Comparison of ENCODE assay signal across 32 cellular contexts in the genomic region with DNA sequence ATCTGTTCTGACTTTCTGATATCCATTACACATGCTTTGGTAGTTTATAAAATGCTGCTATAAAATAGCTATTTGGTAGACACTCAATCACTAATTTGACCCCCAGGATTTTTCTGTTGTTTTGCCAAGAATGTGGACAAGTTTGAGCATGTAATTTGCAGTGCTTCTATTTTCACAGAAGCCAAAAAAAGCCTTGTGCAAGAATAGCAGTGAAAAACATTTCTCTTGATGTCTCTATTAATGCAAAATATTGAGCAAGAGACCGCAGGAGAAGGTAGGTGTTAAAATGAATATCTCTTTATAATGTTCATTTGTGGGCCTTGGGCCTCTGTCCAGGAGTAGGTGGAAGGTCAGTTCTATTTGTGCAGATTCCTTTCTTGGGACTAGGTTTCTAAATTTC. TPM values are rescaled to one million over a fixed set of nuclear protein-coding genes. Genes with fewer than 3 reads are reported as not detected.
DNase-seq lines count a peak whose midpoint lies in the region; TF ChIP-seq lines count a peak whose summit lies in the region.
"Had no signal": no experiment of that assay in that cellular context is flagged by ENCODE, and none has a peak within 500 bp of the region (broad histone marks: within the 10 kb centered on the region; RNA-seq: fewer than 3 reads in every experiment).

No MANE protein-coding gene starts in this region.

- TF ChIP-seq CTCF in RWPE1 (conservative IDR thresholded peaks at IDR 0.05; ENCODE audit: low read depth) (no peak), mammary epithelial cell (conservative IDR thresholded peaks at IDR 0.05 in 1 of 2, IDR thresholded peaks at IDR 0.05 in 1 of 2; ENCODE audit: extremely low read depth in 1 of 2, insufficient read depth in 1 of 2, low read depth in 1 of 2, low read length in 2 of 2) (no peak), smooth muscle cell (IDR thresholded peaks at IDR 0.05; ENCODE audit: borderline replicate concordance, insufficient read depth, poor library complexity, severe bottlenecking) (no peak), Calu3 (IDR thresholded peaks at IDR 0.05; ENCODE audit: unreplicated experiment) (no peak)

- H3K4me1 Mint-ChIP-seq in Calu3 (ENCODE audit: low read depth, unreplicated experiment), result peaks cover 8% of the 10 kb centered on the region
- peaks cover 10% of the 10 kb centered on the region for H3K4me1 Mint-ChIP-seq in activated CD4-positive, alpha-beta T cell treated with anti-CD3 and anti-CD28 coated beads, Interleukin-2, amount 10 ng/mL, durations not matched to agents 24 days and 14 days
- H3K4me1 Mint-ChIP-seq: activated B cell treated with CpG ODN at 0.5 μM for 24 hours had no signal

- H4K20me1 ChIP-seq in mammary epithelial cell (ENCODE audit: insufficient read depth, low read length) (no peaks in the 10 kb centered on the region), smooth muscle cell (ENCODE audit: low read depth) (no peaks in the 10 kb centered on the region)

- no TSS peak for BruUV-seq in mammary epithelial cell (replicated peaks; lab: Mats Ljungman, UMichigan)
- no TSS peak for BruUV-seq in Calu3 (replicated peaks; lab: Mats Ljungman, UMichigan)

- H3K27ac ChIP-seq in RWPE1 (peak overlapping the region; percentile 89), mammary epithelial cell (ENCODE audit: insufficient read depth, low read depth, low read length) (no peak overlapping the region), smooth muscle cell (ENCODE audit: low read depth) (peak overlapping the region; percentile 66)
- H3K27ac ChIP-seq: ascending aorta, C4-2B, esophagus muscularis mucosa, parathyroid adenoma, spleen, tibial nerve had no signal

- no peak overlapping the region for H3K9ac ChIP-seq in mammary epithelial cell (ENCODE audit: insufficient read depth, low read length)
- H3K9ac ChIP-seq in smooth muscle cell (ENCODE audit: low read depth), result no peak overlapping the region
- H3K9ac ChIP-seq: parathyroid adenoma had no signal

- H3K27me3 ChIP-seq in mammary epithelial cell (ENCODE audit: insufficient read depth, low read length), result no peaks in the 10 kb centered on the region
- H3K27me3 ChIP-seq in smooth muscle cell (ENCODE audit: low read depth), result no peaks in the 10 kb centered on the region
- H3K27me3 ChIP-seq: ascending aorta, esophagus muscularis mucosa, right atrium auricular region, spleen, tibial nerve had no signal

- no peaks in the 10 kb centered on the region for H3K9me3 Mint-ChIP-seq in Calu3 (ENCODE audit: low read depth, unreplicated experiment)
- H3K9me3 Mint-ChIP-seq in activated CD4-positive, alpha-beta T cell treated with anti-CD3 and anti-CD28 coated beads, Interleukin-2, amount 10 ng/mL, durations not matched to agents 24 days and 14 days, result no peaks in the 10 kb centered on the region
- H3K9me3 Mint-ChIP-seq: activated B cell treated with CpG ODN at 0.5 μM for 24 hours; activated naive CD8-positive, alpha-beta T cell treated with anti-CD3 and anti-CD28 coated beads for 36 hours; activated T-cell treated with anti-CD3 and anti-CD28 coated beads, Interleukin-2, amount 50 U/mL, for 24 hours; dendritic cell treated with granulocyte-macrophage colony-stimulating factor and Interleukin-4, amounts not matched to agents 40 ng/mL and 50 ng/mL, for 4 days; neural crest cell; stimulated activated naive CD8-positive, alpha-beta T cell treated with anti-CD3 and anti-CD28 coated beads, Interleukin-15, Interleukin-2, amounts not matched to agents 100 ng/mL and 50 ng/mL, for 24 hours had no signal

- H2AFZ ChIP-seq in mammary epithelial cell (ENCODE audit: low read depth, low read length) (no peak overlapping the region), smooth muscle cell (ENCODE audit: low read depth) (peak overlapping the region; percentile 49)
- H2AFZ ChIP-seq: parathyroid adenoma had no signal

- H3K4me2 ChIP-seq in mammary epithelial cell (ENCODE audit: insufficient read depth, low read depth, low read length) (no peak overlapping the region), smooth muscle cell (no peak overlapping the region)

- in situ Hi-C loops in mammary epithelial cell (cut with MboI; ENCODE audit: low sequenced_read_pairs in 2 of 2), result no loop called here

- H3K4me1 ChIP-seq in mammary epithelial cell (ENCODE audit: insufficient read depth, low read length) (peaks cover 37% of the 10 kb centered on the region), smooth muscle cell (ENCODE audit: low read depth) (no peaks in the 10 kb centered on the region)
- H3K4me1 ChIP-seq: parathyroid adenoma had no signal

- H3K36me3 ChIP-seq in mammary epithelial cell (ENCODE audit: insufficient read depth, low read length), result no peaks in the 10 kb centered on the region
- H3K36me3 ChIP-seq in smooth muscle cell (ENCODE audit: low read depth), result no peaks in the 10 kb centered on the region
- H3K36me3 ChIP-seq: ascending aorta, esophagus muscularis mucosa, right atrium auricular region, spleen, tibial nerve had no signal

- H3K4me3 ChIP-seq in mammary epithelial cell (replicated peaks in 1 of 3; ENCODE audit: insufficient read depth in 1 of 3, low read depth in 2 of 3, low read length in 3 of 3), result no peak overlapping the region
- H3K4me3 ChIP-seq in smooth muscle cell, result no peak overlapping the region
- H3K4me3 ChIP-seq: ascending aorta, esophagus muscularis mucosa, right atrium auricular region, spleen, tibial nerve had no signal

- H3K27ac Mint-ChIP-seq in Calu3 (ENCODE audit: unreplicated experiment), result no peak overlapping the region
- no peak overlapping the region for H3K27ac Mint-ChIP-seq in activated CD4-positive, alpha-beta T cell treated with anti-CD3 and anti-CD28 coated beads, Interleukin-2, amount 10 ng/mL, durations not matched to agents 24 days and 14 days
- H3K27ac Mint-ChIP-seq: activated B cell treated with CpG ODN at 0.5 μM for 24 hours; activated naive CD8-positive, alpha-beta T cell treated with anti-CD3 and anti-CD28 coated beads for 36 hours; activated T-cell treated with anti-CD3 and anti-CD28 coated beads, Interleukin-2, amount 50 U/mL, for 24 hours; dendritic cell treated with granulocyte-macrophage colony-stimulating factor and Interleukin-4, amounts not matched to agents 40 ng/mL and 50 ng/mL, for 4 days; stimulated activated naive CD8-positive, alpha-beta T cell treated with anti-CD3 and anti-CD28 coated beads, Interleukin-15, Interleukin-2, amounts not matched to agents 100 ng/mL and 50 ng/mL, for 24 hours had no signal

- 14% methylated on average over 1 of the region's 1 CpG for WGBS in mammary epithelial cell (ENCODE audit: low coverage, missing lambda C conversion rate)
- 82% methylated on average over 1 of the region's 1 CpG for WGBS in smooth muscle cell (ENCODE audit: low lambda C conversion rate)

- H3K36me3 Mint-ChIP-seq in Calu3 (ENCODE audit: insufficient read depth, unreplicated experiment), result no peaks in the 10 kb centered on the region
- H3K36me3 Mint-ChIP-seq in activated CD4-positive, alpha-beta T cell treated with anti-CD3 and anti-CD28 coated beads, Interleukin-2, amount 10 ng/mL, durations not matched to agents 24 days and 14 days (ENCODE audit: low read depth), result peaks cover 2% of the 10 kb centered on the region

- H3K27me3 Mint-ChIP-seq in Calu3 (ENCODE audit: unreplicated experiment), result no peaks in the 10 kb centered on the region
- H3K27me3 Mint-ChIP-seq in activated CD4-positive, alpha-beta T cell treated with anti-CD3 and anti-CD28 coated beads, Interleukin-2, amount 10 ng/mL, durations not matched to agents 24 days and 14 days, result peaks cover 12% of the 10 kb centered on the region
- H3K27me3 Mint-ChIP-seq: activated naive CD8-positive, alpha-beta T cell treated with anti-CD3 and anti-CD28 coated beads for 36 hours; activated T-cell treated with anti-CD3 and anti-CD28 coated beads, Interleukin-2, amount 50 U/mL, for 24 hours; dendritic cell treated with granulocyte-macrophage colony-stimulating factor and Interleukin-4, amounts not matched to agents 40 ng/mL and 50 ng/mL, for 4 days; stimulated activated naive CD8-positive, alpha-beta T cell treated with anti-CD3 and anti-CD28 coated beads, Interleukin-15, Interleukin-2, amounts not matched to agents 100 ng/mL and 50 ng/mL, for 24 hours had no signal

- no peaks in the 10 kb centered on the region for H3F3A ChIP-seq in smooth muscle cell (ENCODE audit: low read depth)

- CTCF ChIA-PET in RWPE1 (lab: Yijun Ruan, JAX) (interaction anchor here (0.5 kb wide), 1 partner anchor 87 kb away, joined by 3 read pairs; no protein-coding TSS in a partner anchor), mammary epithelial cell (lab: Charles Lee; ENCODE audit: low non-redundant PET) (no interaction called here), Calu3 (lab: Charles Lee) (no interaction called here)

- intact Hi-C loops in mammary epithelial cell (cut with micrococcal nuclease) (no loop called here), Calu3 (cut with micrococcal nuclease; ENCODE audit: unreplicated experiment) (no loop called here)
- intact Hi-C loops in activated CD4-positive, alpha-beta T cell treated with anti-CD3 and anti-CD28 coated beads, Interleukin-2, amount 10 ng/mL, durations not matched to agents 24 days and 14 days (cut with micrococcal nuclease), result no loop called here

- H3K9me3 ChIP-seq in mammary epithelial cell (replicated peaks; ENCODE audit: insufficient read depth, low read length) (no peaks in the 10 kb centered on the region), smooth muscle cell (replicated peaks; ENCODE audit: low read depth) (no peaks in the 10 kb centered on the region)
- H3K9me3 ChIP-seq: ascending aorta, esophagus muscularis mucosa, right atrium auricular region, spleen, tibial nerve had no signal

- POLR2A ChIA-PET in RWPE1 (lab: Yijun Ruan, JAX; ENCODE audit: low non-redundant PET), result no interaction called here

- DNase-seq in RWPE1 (ENCODE audit: low spot score), result peak; percentile 18
- peak; percentile 49 for DNase-seq in mammary epithelial cell
- DNase-seq in fibroblast of peridontal ligament (ENCODE audit: extremely low read depth), result peak; percentile 49
- no peak for DNase-seq in smooth muscle cell (lab: John Stamatoyannopoulos, UW; ENCODE audit: unreplicated experiment)
- no peak for DNase-seq in activated gamma-delta T cell (lab: John Stamatoyannopoulos, UW)
- no peak for DNase-seq in Calu3
- DNase-seq in activated CD4-positive, alpha-beta T cell treated with anti-CD3 and anti-CD28 coated beads, Interleukin-2, amount 10 ng/mL, durations not matched to agents 24 days and 14 days, result no peak
- DNase-seq: activated B cell treated with CpG ODN at 0.5 μM for 24 hours; activated effector memory CD4-positive, alpha-beta T cell treated with anti-CD3 and anti-CD28 coated beads, Interleukin-2, amount 50 U/mL, for 16 hours; activated naive CD8-positive, alpha-beta T cell treated with anti-CD3 and anti-CD28 coated beads for 36 hours; activated T-cell treated with anti-CD3 and anti-CD28 coated beads, Interleukin-2, amount 50 U/mL, for 24 hours; caudate nucleus; COR-L47; hypothalamus; Karpas-422; left colon; NCI-H1436 treated with DMSO at 0.1 percent for 48 hours; NCI-H2107; NCI-H82; spleen; stimulated activated CD4-positive, alpha-beta T cell treated with anti-CD3 and anti-CD28 coated beads, Interleukin-2, amount 100 ng/mL, for 24 hours; stimulated activated CD8-positive, alpha-beta memory T cell treated with anti-CD3 and anti-CD28 coated beads, Interleukin-4, amount 100 ng/mL, for 48 hours had no signal

- H3K79me2 ChIP-seq in mammary epithelial cell (ENCODE audit: insufficient read depth, low read length), result no peaks in the 10 kb centered on the region
- H3K79me2 ChIP-seq in smooth muscle cell (ENCODE audit: low read depth), result no peaks in the 10 kb centered on the region
- H3K79me2 ChIP-seq: parathyroid adenoma had no signal

- dilution Hi-C loops in mammary epithelial cell (cut with HindIII; ENCODE audit: low sequenced_read_pairs), result no loop called here

- no peak overlapping the region for H3K4me3 Mint-ChIP-seq in Calu3 (ENCODE audit: low read depth, unreplicated experiment)
- H3K4me3 Mint-ChIP-seq in activated CD4-positive, alpha-beta T cell treated with anti-CD3 and anti-CD28 coated beads, Interleukin-2, amount 10 ng/mL, durations not matched to agents 24 days and 14 days, result no peak overlapping the region
- H3K4me3 Mint-ChIP-seq: activated B cell treated with CpG ODN at 0.5 μM for 24 hours; activated naive CD8-positive, alpha-beta T cell treated with anti-CD3 and anti-CD28 coated beads for 36 hours; activated T-cell treated with anti-CD3 and anti-CD28 coated beads, Interleukin-2, amount 50 U/mL, for 24 hours; dendritic cell treated with granulocyte-macrophage colony-stimulating factor and Interleukin-4, amounts not matched to agents 40 ng/mL and 50 ng/mL, for 4 days; neural crest cell; stimulated activated naive CD8-positive, alpha-beta T cell treated with anti-CD3 and anti-CD28 coated beads, Interleukin-15, Interleukin-2, amounts not matched to agents 100 ng/mL and 50 ng/mL, for 24 hours had no signal

RNA-seq across cellular contexts. Expression of gene MAP3K7CL, which starts 22.5 kb away (rescaled TPM):
- total RNA-seq in mammary epithelial cell, result 1 to 10 TPM; 6.0 to 7.7 TPM
- polyA plus RNA-seq in mammary epithelial cell, result 6.2 TPM
- polyA minus RNA-seq in mammary epithelial cell, result not detected
- 1.3 and 2.5 TPM in 2 replicates for total RNA-seq in smooth muscle cell
- polyA plus RNA-seq in smooth muscle cell, result 3.0 and 3.7 TPM in 2 replicates
- total RNA-seq in Calu3 (2022), result 2.3 and 2.7 TPM in 2 replicates
- total RNA-seq in activated CD4-positive, alpha-beta T cell treated with anti-CD3 and anti-CD28 coated beads, Interleukin-2, amount 10 ng/mL, durations not matched to agents 24 days and 14 days, result 4.0 and 4.3 TPM in 2 replicates
- total RNA-seq: neural crest cell, SK-MEL-5 had no signal

Comparison
In these comparisons a context has a peak if more than half of its experiments do, and no peak if none do; other contexts are left out.
1. DNase-seq: peak in RWPE1 (single experiment), mammary epithelial cell (single experiment) and fibroblast of peridontal ligament (single experiment); none in smooth muscle cell (single experiment), activated gamma-delta T cell (single experiment), Calu3 (single experiment) and activated CD4-positive, alpha-beta T cell treated with anti-CD3 and anti-CD28 coated beads, Interleukin-2, amount 10 ng/mL, durations not matched to agents 24 days and 14 days (single experiment).